8 cellular contexts compared by ENCODE assay signal in the genomic region with DNA sequence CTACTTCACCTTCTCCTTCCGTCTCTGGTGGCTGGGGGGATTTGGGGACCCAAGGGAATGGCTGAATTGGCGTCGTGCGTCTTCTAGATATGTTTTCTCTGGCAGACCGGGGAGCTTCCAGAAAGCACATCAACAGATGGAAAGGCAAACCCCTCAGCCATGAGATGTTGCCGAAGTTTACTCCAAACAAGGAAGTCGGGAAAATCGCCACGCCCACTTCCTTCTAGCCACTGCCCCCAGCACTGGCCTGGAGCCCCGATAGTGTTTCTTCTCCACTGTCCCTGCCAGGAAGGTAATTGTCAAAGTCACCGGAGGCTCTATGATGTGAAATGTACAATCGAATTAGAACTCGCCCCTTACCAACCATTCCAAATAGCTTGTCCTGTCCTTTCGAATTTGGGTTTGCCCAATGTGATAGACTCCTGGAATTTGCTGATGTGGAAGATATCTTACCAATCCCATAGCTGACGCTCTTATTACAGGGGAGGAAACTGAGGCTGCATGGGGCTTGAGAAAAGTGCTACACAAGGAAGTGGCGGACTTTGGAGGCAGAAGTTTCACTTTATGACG.
DNase-seq lines count a peak whose midpoint lies in the region; ATAC-seq and TF ChIP-seq lines count a peak whose summit lies in the region.

No MANE protein-coding gene starts in this region.

- no peak overlapping the region for H3K27ac ChIP-seq in PC-9

- H3K27me3 Mint-ChIP-seq in neural crest cell (ENCODE audit: low read depth), result peaks cover 82% of the 10 kb centered on the region

- no peaks in the 10 kb centered on the region for H3K4me1 ChIP-seq in BE2C
- no peaks in the 10 kb centered on the region for H3K4me1 ChIP-seq in PC-9 (replicated peaks; ENCODE audit: insufficient read depth)

- peaks cover 62% of the 10 kb centered on the region for H3K27me3 ChIP-seq in BE2C
- H3K27me3 ChIP-seq in PC-9 (ENCODE audit: insufficient read depth, low read depth), result peaks cover 45% of the 10 kb centered on the region

- no peaks in the 10 kb centered on the region for H3K36me3 ChIP-seq in BE2C
- no peaks in the 10 kb centered on the region for H3K36me3 ChIP-seq in PC-9 (ENCODE audit: low read depth)

- intact Hi-C loops in PC-9 (cut with micrococcal nuclease; ENCODE audit: unreplicated experiment), result no loop called here

- CTCF ChIA-PET in PC-9 (lab: Charles Lee), result no interaction called here

- DNase-seq in BE2C, result no peak
- DNase-seq in PC-9, result no peak
- no peak for DNase-seq in fibroblast of pulmonary artery (ENCODE audit: low read depth)
- DNase-seq in neural crest cell (ENCODE audit: low read depth, low spot score), result peak; percentile 20
- no peak for DNase-seq in activated CD8-positive, alpha-beta memory T cell treated with anti-CD3 and anti-CD28 coated beads for 24 hours
- DNase-seq in D341Med (ENCODE audit: low spot score), result no peak
- no peak for DNase-seq in COLO668 (lab: John Stamatoyannopoulos, UW; ENCODE audit: unreplicated experiment)

- no peaks in the 10 kb centered on the region for H4K20me1 ChIP-seq in PC-9 (ENCODE audit: insufficient read depth)

- H3K27ac Mint-ChIP-seq in neural crest cell (ENCODE audit: unreplicated experiment), result no peak overlapping the region

- H3K4me1 Mint-ChIP-seq in neural crest cell, result peaks cover 18% of the 10 kb centered on the region

- H3K9me2 ChIP-seq in PC-9 (ENCODE audit: insufficient read depth), result no peaks in the 10 kb centered on the region

- no peaks in the 10 kb centered on the region for H3K36me3 Mint-ChIP-seq in neural crest cell (ENCODE audit: low read depth)

- ATAC-seq in HG03108 (IDR thresholded peaks at IDR 0.05; ENCODE audit: unreplicated experiment), result no peak

- no peaks in the 10 kb centered on the region for H3K79me2 ChIP-seq in PC-9 (ENCODE audit: low read depth)

- no peak overlapping the region for H3K4me2 ChIP-seq in PC-9

- H3K9me3 ChIP-seq in BE2C (no peaks in the 10 kb centered on the region), PC-9 (ENCODE audit: insufficient read depth, low read depth) (no peaks in the 10 kb centered on the region)

- H2AFZ ChIP-seq in PC-9, result peak overlapping the region; percentile 9; the same call in 1 of the 2 replicates

- H3K4me3 ChIP-seq in BE2C (ENCODE audit: low read depth, low read length) (peak overlapping the region; percentile 50), PC-9 (no peak overlapping the region), fibroblast of pulmonary artery (replicated peaks; ENCODE audit: low read depth, low read length) (peak overlapping the region; percentile 37)

- TF ChIP-seq CTCF in BE2C (IDR thresholded peaks at IDR 0.05; ENCODE audit: low read depth, low read length) (no peak), PC-9 (conservative IDR thresholded peaks at IDR 0.05) (no peak), fibroblast of pulmonary artery (IDR thresholded peaks at IDR 0.05; ENCODE audit: low read length, missing control alignments) (no peak), neural crest cell (conservative IDR thresholded peaks at IDR 0.05) (no peak)

- POLR2A ChIA-PET in PC-9 (lab: Charles Lee; ENCODE audit: unreplicated experiment), result no interaction called here

- H3K9me3 Mint-ChIP-seq in neural crest cell, result no peaks in the 10 kb centered on the region

- peak overlapping the region; percentile 93 for H3K4me3 Mint-ChIP-seq in neural crest cell

- BruUV-seq in PC-9 (replicated peaks; lab: Mats Ljungman, UMichigan), result no TSS peak

- H3F3A ChIP-seq in PC-9 (ENCODE audit: insufficient read depth, low read depth), result no peaks in the 10 kb centered on the region
